Comparison of ENCODE assay signal across 8 cellular contexts in genomic region chr11:123235117-123235686, GRCh38. TPM values are rescaled to one million over a fixed set of nuclear protein-coding genes. Genes with fewer than 3 reads are reported as not detected.
DNase-seq lines count a peak whose midpoint lies in the region; ATAC-seq and TF ChIP-seq lines count a peak whose summit lies in the region.

No MANE protein-coding gene starts in this region.

- no peaks in the 10 kb centered on the region for H3K27me3 ChIP-seq in A673 (replicated peaks; ENCODE audit: insufficient read depth, low read depth, low read length, poor library complexity)
- H3K27me3 ChIP-seq in GM23338 (ENCODE audit: insufficient read depth): no peaks in the 10 kb centered on the region
- H3K27me3 ChIP-seq in esophagus squamous epithelium: peaks cover 0 to 10% (median 0%) of the 10 kb centered on the region in 4 donors
- no peaks in the 10 kb centered on the region for H3K27me3 ChIP-seq in gastrocnemius medialis

- peaks cover 9% of the 10 kb centered on the region for H3K4me1 Mint-ChIP-seq in GM23338
- H3K4me1 Mint-ChIP-seq in activated CD4-positive, alpha-beta T cell treated with anti-CD3 and anti-CD28 coated beads for 36 hours: peaks cover 18% of the 10 kb centered on the region

- CTCF ChIA-PET in A673 (lab: Charles Lee): interaction anchor here (0.6 to 1.6 kb wide), 7 partner anchors 9 to 132 kb away, joined by 3 to 10 read pairs (median 3); no protein-coding TSS in a partner anchor
- CTCF ChIA-PET in activated CD4-positive, alpha-beta T cell treated with anti-CD3 and anti-CD28 coated beads for 36 hours (lab: Charles Lee): interaction anchor here (0.7 to 1.6 kb wide), 9 partner anchors 11 to 482 kb away, joined by 3 to 9 read pairs (median 4); no protein-coding TSS in a partner anchor

- no peak overlapping the region for H3K4me3 ChIP-seq in A673 (ENCODE audit: low read depth, low read length, poor library complexity, severe bottlenecking)
- no peak overlapping the region for H3K4me3 ChIP-seq in GM23338
- H3K4me3 ChIP-seq in esophagus squamous epithelium: no peak overlapping the region
- H3K4me3 ChIP-seq in gastrocnemius medialis: no peak overlapping the region

- intact Hi-C loops in A673 (cut with micrococcal nuclease; ENCODE audit: unreplicated experiment) (no loop called here), esophagus squamous epithelium (cut with DNase I) (no loop called here), gastrocnemius medialis (cut with DNase I; ENCODE audit: low total_unique reads) (no loop called here)
- intact Hi-C loops in activated CD4-positive, alpha-beta T cell treated with anti-CD3 and anti-CD28 coated beads for 36 hours (cut with DNase I, micrococcal nuclease): no loop called here

- TF ChIP-seq POLR2A in esophagus squamous epithelium (IDR thresholded peaks at IDR 0.05) (no peak), gastrocnemius medialis (IDR thresholded peaks at IDR 0.05) (no peak)

- no peak overlapping the region for H3K27ac Mint-ChIP-seq in GM23338
- no peak overlapping the region for H3K27ac Mint-ChIP-seq in activated CD4-positive, alpha-beta T cell treated with anti-CD3 and anti-CD28 coated beads for 36 hours

- H3K4me3 Mint-ChIP-seq in GM23338: no peak overlapping the region
- no peak overlapping the region for H3K4me3 Mint-ChIP-seq in activated CD4-positive, alpha-beta T cell treated with anti-CD3 and anti-CD28 coated beads for 36 hours

- BruUV-seq in A673 (replicated peaks; lab: Mats Ljungman, UMichigan): no TSS peak

- H3K36me3 ChIP-seq in A673 (ENCODE audit: insufficient read depth, low read length, poor library complexity, severe bottlenecking): no peaks in the 10 kb centered on the region
- H3K36me3 ChIP-seq in GM23338 (ENCODE audit: insufficient read depth): no peaks in the 10 kb centered on the region
- no peaks in the 10 kb centered on the region for H3K36me3 ChIP-seq in esophagus squamous epithelium
- H3K36me3 ChIP-seq in gastrocnemius medialis: no peaks in the 10 kb centered on the region

- peaks cover 5% of the 10 kb centered on the region; the same call in 1 of the 2 replicates for H3F3A ChIP-seq in GM23338 (replicated peaks; ENCODE audit: low read depth)

- DNase-seq in A673 (ENCODE audit: low spot score): peak; percentile 77
- peak; percentile 78 for DNase-seq in GM23338 (ENCODE audit: low spot score)
- peak; percentile 74 for DNase-seq in activated CD4-positive, alpha-beta T cell treated with anti-CD3 and anti-CD28 coated beads for 36 hours
- no peak for DNase-seq in esophagus squamous epithelium (lab: John Stamatoyannopoulos, UW)
- DNase-seq in gastrocnemius medialis: peak in 1 of 2 donors; percentile 22

- H3K9me2 ChIP-seq in GM23338 (ENCODE audit: insufficient read depth): peaks cover 11% of the 10 kb centered on the region; the same call in 1 of the 2 replicates

- no peak overlapping the region for H3K4me2 ChIP-seq in GM23338

- no peaks in the 10 kb centered on the region for H3K9me3 ChIP-seq in A673 (ENCODE audit: low read depth, low read length, poor library complexity, severe bottlenecking)
- H3K9me3 ChIP-seq in esophagus squamous epithelium: no peaks in the 10 kb centered on the region
- H3K9me3 ChIP-seq in gastrocnemius medialis: no peaks in the 10 kb centered on the region

- H3K79me2 ChIP-seq in GM23338 (replicated peaks; ENCODE audit: insufficient read depth): no peaks in the 10 kb centered on the region

- ATAC-seq in GM23338: peak; percentile 96
- no peak for ATAC-seq in activated CD4-positive, alpha-beta T cell treated with anti-CD3 and anti-CD28 coated beads for 36 hours
- no peak for ATAC-seq in gastrocnemius medialis
- ATAC-seq in GM19463 (IDR thresholded peaks at IDR 0.05; ENCODE audit: unreplicated experiment): no peak
- no peak for ATAC-seq in HG03025 (IDR thresholded peaks at IDR 0.05; ENCODE audit: low FRiP score, unreplicated experiment)
- ATAC-seq in GM21717 (IDR thresholded peaks at IDR 0.05; ENCODE audit: unreplicated experiment): no peak

- H3K27ac ChIP-seq in A673 (ENCODE audit: low read depth, low read length, poor library complexity, severe bottlenecking) (no peak overlapping the region), GM23338 (ENCODE audit: low read depth) (no peak overlapping the region), esophagus squamous epithelium (peak overlapping the region in 1 of 4 donors; percentile 56), gastrocnemius medialis (no peak overlapping the region)

- WGBS in esophagus squamous epithelium, 2 donors: 59 to 68% methylated on average over 14 of the region's 14 CpGs

- H3K27me3 Mint-ChIP-seq in GM23338 (ENCODE audit: insufficient read depth, low read depth, poor library complexity): peaks cover 6% of the 10 kb centered on the region
- no peaks in the 10 kb centered on the region for H3K27me3 Mint-ChIP-seq in activated CD4-positive, alpha-beta T cell treated with anti-CD3 and anti-CD28 coated beads for 36 hours

- H4K20me1 ChIP-seq in GM23338 (replicated peaks; ENCODE audit: insufficient read depth): no peaks in the 10 kb centered on the region

- TF ChIP-seq CTCF in A673 (conservative IDR thresholded peaks at IDR 0.05; ENCODE audit: low read depth, low read length) (peak; percentile 79), GM23338 (conservative IDR thresholded peaks at IDR 0.05; ENCODE audit: low read depth in 2 of 2) (peak; percentile 79 to 94), esophagus squamous epithelium (IDR thresholded peaks at IDR 0.05) (peak in 4 of 6 experiments; percentile 15 to 51 (median 26)), gastrocnemius medialis (IDR thresholded peaks at IDR 0.05 in 4 of 5, conservative IDR thresholded peaks at IDR 0.05 in 1 of 5) (peak in 3 of 5 experiments; percentile 20 to 40 (median 26))

- POLR2A ChIA-PET in A673 (lab: Charles Lee; ENCODE audit: low non-redundant PET): no interaction called here
- POLR2A ChIA-PET in activated CD4-positive, alpha-beta T cell treated with anti-CD3 and anti-CD28 coated beads for 36 hours (lab: Charles Lee): no interaction called here

- 0 out of 2 replicates have a peak overlapping the region, but pooled peaks have one; percentile 1 for H2AFZ ChIP-seq in GM23338

- no peaks in the 10 kb centered on the region; the same call in 2 of the 3 replicates for H3K9me3 Mint-ChIP-seq in GM23338
- no peaks in the 10 kb centered on the region for H3K9me3 Mint-ChIP-seq in activated CD4-positive, alpha-beta T cell treated with anti-CD3 and anti-CD28 coated beads for 36 hours (ENCODE audit: low read depth)

- H3K4me1 ChIP-seq in A673 (ENCODE audit: insufficient read depth, low read length, poor library complexity, severe bottlenecking): peaks cover 15% of the 10 kb centered on the region
- no peaks in the 10 kb centered on the region for H3K4me1 ChIP-seq in GM23338 (ENCODE audit: insufficient read depth)
- peaks cover 0 to 11% (median 0%) of the 10 kb centered on the region in 3 donors for H3K4me1 ChIP-seq in esophagus squamous epithelium
- H3K4me1 ChIP-seq in gastrocnemius medialis: no peaks in the 10 kb centered on the region

- H3K36me3 Mint-ChIP-seq in GM23338 (ENCODE audit: low read depth): no peaks in the 10 kb centered on the region
- no peaks in the 10 kb centered on the region for H3K36me3 Mint-ChIP-seq in activated CD4-positive, alpha-beta T cell treated with anti-CD3 and anti-CD28 coated beads for 36 hours (ENCODE audit: low read depth)

- in situ Hi-C loops in gastrocnemius medialis (cut with MboI; ENCODE audit: low sequenced_read_pairs in 4 of 4): no loop called here

TF ChIP-seq in GM23338, 12 proteins besides CTCF, POLR2A, EP300 and RAD21 (continues in another document):
- TF ChIP-seq POLR2AphosphoS5 (IDR thresholded peaks at IDR 0.05; ENCODE audit: low read depth) (no peak), ZNF114 (CRISPR knock-in tag; IDR thresholded peaks at IDR 0.05) (no peak), EZH2phosphoT487 (IDR thresholded peaks at IDR 0.05; ENCODE audit: unreplicated experiment) (no peak), ZNF331 (CRISPR knock-in tag; IDR thresholded peaks at IDR 0.05; ENCODE audit: low read depth) (no peak), CREB1 (CRISPR knock-in tag; IDR thresholded peaks at IDR 0.05; ENCODE audit: low read depth) (no peak), JUNB (IDR thresholded peaks at IDR 0.05; ENCODE audit: unreplicated experiment) (no peak)
- TF ChIP-seq, protein P1, sequence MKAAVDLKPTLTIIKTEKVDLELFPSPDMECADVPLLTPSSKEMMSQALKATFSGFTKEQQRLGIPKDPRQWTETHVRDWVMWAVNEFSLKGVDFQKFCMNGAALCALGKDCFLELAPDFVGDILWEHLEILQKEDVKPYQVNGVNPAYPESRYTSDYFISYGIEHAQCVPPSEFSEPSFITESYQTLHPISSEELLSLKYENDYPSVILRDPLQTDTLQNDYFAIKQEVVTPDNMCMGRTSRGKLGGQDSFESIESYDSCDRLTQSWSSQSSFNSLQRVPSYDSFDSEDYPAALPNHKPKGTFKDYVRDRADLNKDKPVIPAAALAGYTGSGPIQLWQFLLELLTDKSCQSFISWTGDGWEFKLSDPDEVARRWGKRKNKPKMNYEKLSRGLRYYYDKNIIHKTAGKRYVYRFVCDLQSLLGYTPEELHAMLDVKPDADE (IDR thresholded peaks at IDR 0.05): no peak

RNA-seq across cellular contexts. Expression of gene CLMP, which starts 40.2 kb away (rescaled TPM):
- total RNA-seq in A673 (2021) (45.9 and 62.6 TPM in 2 replicates), esophagus squamous epithelium (10 to 100 TPM in 2 of 4 donors, 1 to 10 TPM in 2; 4.8 to 47.9 (median 15.2) TPM), gastrocnemius medialis (10 to 100 TPM in 1 of 4 donors, 1 to 10 TPM in 3; 2.3 to 12.5 (median 4.4) TPM)
- 18.4 and 22.2 TPM in 2 replicates for total RNA-seq in GM23338 (2014; rRNA removed; shearing (Covaris generic))
- polyA plus RNA-seq in GM23338 (2016; fragmentation: Nextera tagmentation; extraction: Ambion mirVana): 7.1 and 8.4 TPM in 2 replicates
- under 1 TPM; 0.05 to 0.09 TPM for total RNA-seq in activated CD4-positive, alpha-beta T cell treated with anti-CD3 and anti-CD28 coated beads for 36 hours

Comparison
In these comparisons a context has a peak if more than half of its experiments do, and no peak if none do; other contexts are left out.
1. CTCF ChIP-seq: peak in every context shown above with its lines; median percentile 86 in GM23338; 79 in A673; 26 in gastrocnemius medialis; 26 in esophagus squamous epithelium.